ENCODE assay signal across 8 cellular contexts in the genomic region with DNA sequence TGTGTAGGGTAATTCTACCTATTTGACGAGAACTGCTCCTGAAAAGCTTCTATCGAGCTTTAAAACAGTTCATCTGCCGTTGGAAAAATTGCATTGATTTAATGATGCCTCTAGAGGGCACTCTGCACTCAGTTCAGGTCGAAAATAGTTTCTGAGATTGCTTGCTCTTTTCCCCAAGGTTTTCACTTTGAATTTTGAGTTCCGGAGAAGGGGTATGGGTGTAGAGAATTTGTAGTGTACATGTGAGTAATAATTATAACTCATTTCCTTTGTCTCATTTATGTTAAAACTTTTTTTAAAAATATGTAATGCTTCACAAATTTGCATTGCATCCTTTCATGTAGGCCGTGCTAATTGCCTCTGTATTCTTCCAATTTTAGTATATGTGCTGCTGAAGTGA. TPM values are rescaled to one million over a fixed set of nuclear protein-coding genes. Genes with fewer than 3 reads are reported as not detected.
DNase-seq lines count a peak whose midpoint lies in the region; ATAC-seq and TF ChIP-seq lines count a peak whose summit lies in the region.

No MANE protein-coding gene starts in this region.

- H3K9me3 ChIP-seq in DOHH2 (ENCODE audit: control insufficient read depth, insufficient read depth, low read length) (no peaks in the 10 kb centered on the region), neural progenitor cell (ENCODE audit: low read depth) (no peaks in the 10 kb centered on the region)

- DNase-seq in A172 (ENCODE audit: low spot score) = peak; percentile 44
- peak; percentile 66 for DNase-seq in Jurkat, Clone E6-1 (ENCODE audit: low read depth, low spot score)
- DNase-seq in endothelial cell (ENCODE audit: low spot score) = peak; percentile 11
- peak; percentile 56 for DNase-seq in neural progenitor cell (ENCODE audit: low spot score)
- DNase-seq in GM19238 (ENCODE audit: insufficient read length, low spot score) = no peak
- no peak for DNase-seq in stimulated activated CD8-positive, alpha-beta memory T cell treated with anti-CD3 and anti-CD28 coated beads, Interleukin-4, amount 100 ng/mL, for 48 hours

- H3K4me2 ChIP-seq in DOHH2 (ENCODE audit: low read length) (no peak overlapping the region), neural progenitor cell (no peak overlapping the region)

- peak overlapping the region; percentile 23 for H2AFZ ChIP-seq in neural progenitor cell (replicated peaks)

- no peak overlapping the region for H3K9ac ChIP-seq in neural progenitor cell

- H3K27me3 Mint-ChIP-seq in endothelial cell (ENCODE audit: unreplicated experiment) (peaks cover 1% of the 10 kb centered on the region), neural progenitor cell (ENCODE audit: insufficient read depth, low read depth) (peaks cover 2% of the 10 kb centered on the region)

- H3K9me2 ChIP-seq in DOHH2 (replicated peaks; ENCODE audit: control insufficient read depth, low read length) = no peaks in the 10 kb centered on the region

- no peaks in the 10 kb centered on the region for H3K4me1 Mint-ChIP-seq in endothelial cell (ENCODE audit: unreplicated experiment)
- peaks cover 5% of the 10 kb centered on the region for H3K4me1 Mint-ChIP-seq in neural progenitor cell

- H3K27ac Mint-ChIP-seq in endothelial cell (ENCODE audit: unreplicated experiment) (no peak overlapping the region), neural progenitor cell (no peak overlapping the region)

- H3K4me3 ChIP-seq in DOHH2 (ENCODE audit: low read length) = no peak overlapping the region
- no peak overlapping the region for H3K4me3 ChIP-seq in Jurkat, Clone E6-1 (ENCODE audit: low read length)
- H3K4me3 ChIP-seq in neural progenitor cell = no peak overlapping the region

- H3K27me3 ChIP-seq in DOHH2 (ENCODE audit: control insufficient read depth, low read length) (0 out of 2 replicates have a peak, but pooled peaks cover 7% of the 10 kb centered on the region), neural progenitor cell (no peaks in the 10 kb centered on the region)

- TF ChIP-seq CTCF in DOHH2 (IDR thresholded peaks at IDR 0.05; ENCODE audit: low read depth, low read length, poor library complexity, severe bottlenecking) = peak; percentile 71
- TF ChIP-seq CTCF in endothelial cell (IDR thresholded peaks at IDR 0.05; ENCODE audit: unreplicated experiment) = peak; percentile 61
- TF ChIP-seq CTCF in neural progenitor cell (IDR thresholded peaks at IDR 0.05) = peak; percentile 87

- H3K79me2 ChIP-seq in DOHH2 (ENCODE audit: control insufficient read depth, low read length) = no peaks in the 10 kb centered on the region
- no peaks in the 10 kb centered on the region for H3K79me2 ChIP-seq in neural progenitor cell (ENCODE audit: low read depth)

- peak; percentile 60; the same call in 2 of the 3 replicates for ATAC-seq in SK-N-SH treated with all-trans-retinoic acid at 6 μM for 48 hours

- H3K27ac ChIP-seq in DOHH2 (ENCODE audit: low read depth, low read length) (no peak overlapping the region), neural progenitor cell (no peak overlapping the region)

- H3K9me3 Mint-ChIP-seq in endothelial cell (ENCODE audit: unreplicated experiment) (no peaks in the 10 kb centered on the region), neural progenitor cell (no peaks in the 10 kb centered on the region)

- H3K36me3 Mint-ChIP-seq in endothelial cell (ENCODE audit: low read depth, unreplicated experiment) (no peaks in the 10 kb centered on the region), neural progenitor cell (no peaks in the 10 kb centered on the region)

- H3K4me3 Mint-ChIP-seq in endothelial cell (ENCODE audit: unreplicated experiment) = no peak overlapping the region
- H3K4me3 Mint-ChIP-seq in neural progenitor cell = no peak overlapping the region

- H3F3A ChIP-seq in DOHH2 (ENCODE audit: control insufficient read depth, insufficient read depth) = no peaks in the 10 kb centered on the region
- H3F3A ChIP-seq in neural progenitor cell (ENCODE audit: low read depth) = no peaks in the 10 kb centered on the region

- no peaks in the 10 kb centered on the region for H3K36me3 ChIP-seq in DOHH2 (ENCODE audit: control insufficient read depth, low read length)
- no peaks in the 10 kb centered on the region for H3K36me3 ChIP-seq in neural progenitor cell

- H3K4me1 ChIP-seq in DOHH2 (ENCODE audit: control insufficient read depth, low read length) = no peaks in the 10 kb centered on the region
- no peaks in the 10 kb centered on the region for H3K4me1 ChIP-seq in neural progenitor cell

- no peaks in the 10 kb centered on the region for H4K20me1 ChIP-seq in DOHH2 (ENCODE audit: control insufficient read depth, insufficient read depth, low read depth, low read length)
- H4K20me1 ChIP-seq in neural progenitor cell (ENCODE audit: low read depth) = no peaks in the 10 kb centered on the region

TF ChIP-seq in SK-N-SH treated with all-trans-retinoic acid at 6 μM for 48 hours, 23 proteins besides CTCF, POLR2A, EP300 and RAD21:
- TF ChIP-seq OSR1 (CRISPR knock-in tag; IDR thresholded peaks at IDR 0.05) = no peak
- no peak for TF ChIP-seq TCF4 (CRISPR knock-in tag; IDR thresholded peaks at IDR 0.05; ENCODE audit: borderline replicate concordance)
- TF ChIP-seq, protein P1, sequence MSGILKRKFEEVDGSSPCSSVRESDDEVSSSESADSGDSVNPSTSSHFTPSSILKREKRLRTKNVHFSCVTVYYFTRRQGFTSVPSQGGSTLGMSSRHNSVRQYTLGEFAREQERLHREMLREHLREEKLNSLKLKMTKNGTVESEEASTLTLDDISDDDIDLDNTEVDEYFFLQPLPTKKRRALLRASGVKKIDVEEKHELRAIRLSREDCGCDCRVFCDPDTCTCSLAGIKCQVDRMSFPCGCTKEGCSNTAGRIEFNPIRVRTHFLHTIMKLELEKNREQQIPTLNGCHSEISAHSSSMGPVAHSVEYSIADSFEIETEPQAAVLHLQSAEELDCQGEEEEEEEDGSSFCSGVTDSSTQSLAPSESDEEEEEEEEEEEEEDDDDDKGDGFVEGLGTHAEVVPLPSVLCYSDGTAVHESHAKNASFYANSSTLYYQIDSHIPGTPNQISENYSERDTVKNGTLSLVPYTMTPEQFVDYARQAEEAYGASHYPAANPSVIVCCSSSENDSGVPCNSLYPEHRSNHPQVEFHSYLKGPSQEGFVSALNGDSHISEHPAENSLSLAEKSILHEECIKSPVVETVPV (CRISPR knock-in tag; IDR thresholded peaks at IDR 0.05) = no peak
- TF ChIP-seq ZNF565 (CRISPR knock-in tag; conservative IDR thresholded peaks at IDR 0.05; ENCODE audit: low read depth) = no peak
- TF ChIP-seq ZFP30 (CRISPR knock-in tag; IDR thresholded peaks at IDR 0.05) = no peak
- TF ChIP-seq ZFP3 (CRISPR knock-in tag; IDR thresholded peaks at IDR 0.05) = no peak
- no peak for TF ChIP-seq ZNF8 (CRISPR knock-in tag; IDR thresholded peaks at IDR 0.05)
- TF ChIP-seq RARB (CRISPR knock-in tag; IDR thresholded peaks at IDR 0.05) = no peak
- TF ChIP-seq, protein P2, sequence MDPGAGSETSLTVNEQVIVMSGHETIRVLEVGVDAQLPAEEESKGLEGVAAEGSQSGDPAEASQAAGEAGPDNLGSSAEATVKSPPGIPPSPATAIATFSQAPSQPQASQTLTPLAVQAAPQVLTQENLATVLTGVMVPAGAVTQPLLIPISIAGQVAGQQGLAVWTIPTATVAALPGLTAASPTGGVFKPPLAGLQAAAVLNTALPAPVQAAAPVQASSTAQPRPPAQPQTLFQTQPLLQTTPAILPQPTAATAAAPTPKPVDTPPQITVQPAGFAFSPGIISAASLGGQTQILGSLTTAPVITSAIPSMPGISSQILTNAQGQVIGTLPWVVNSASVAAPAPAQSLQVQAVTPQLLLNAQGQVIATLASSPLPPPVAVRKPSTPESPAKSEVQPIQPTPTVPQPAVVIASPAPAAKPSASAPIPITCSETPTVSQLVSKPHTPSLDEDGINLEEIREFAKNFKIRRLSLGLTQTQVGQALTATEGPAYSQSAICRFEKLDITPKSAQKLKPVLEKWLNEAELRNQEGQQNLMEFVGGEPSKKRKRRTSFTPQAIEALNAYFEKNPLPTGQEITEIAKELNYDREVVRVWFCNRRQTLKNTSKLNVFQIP (CRISPR knock-in tag; IDR thresholded peaks at IDR 0.05; ENCODE audit: borderline replicate concordance, low read depth) = no peak

RNA-seq across cellular contexts. Expression of a gene that starts 28.4 kb away (rescaled TPM):
- total RNA-seq in A172 (2014; rRNA removed; shearing (Covaris generic)) = 0.05 and 1.9 TPM in 2 replicates
- not detected for polyA plus RNA-seq in Jurkat, Clone E6-1 (2012; ENCODE audit: insufficient read depth, insufficient read length)
- total RNA-seq in endothelial cell (ENCODE audit: unreplicated experiment) = 4.0 TPM
- not detected in 2 replicates for total RNA-seq in neural progenitor cell (ENCODE audit: low replicate concordance)

Comparison
In these comparisons a context has a peak if more than half of its experiments do, and no peak if none do; other contexts are left out.
1. DNase-seq: peak in A172 (single experiment), Jurkat, Clone E6-1 (single experiment), endothelial cell (single experiment) and neural progenitor cell (single experiment); none in GM19238 (single experiment) and stimulated activated CD8-positive, alpha-beta memory T cell treated with anti-CD3 and anti-CD28 coated beads, Interleukin-4, amount 100 ng/mL, for 48 hours (single experiment).
2. Peak in every context shown above with its lines, with median percentiles within 50 percentile points of each other: CTCF ChIP-seq.